ENCODE assay signal across 14 cellular contexts in genomic region chr14:37931998-37932397, GRCh38.
"Had no signal": no experiment of that assay in that cellular context is flagged by ENCODE, and none has a peak within 500 bp of the region (broad histone marks: within the 10 kb centered on the region; RNA-seq: fewer than 3 reads in every experiment).

No MANE protein-coding gene starts in this region.

- H3K4me1 Mint-ChIP-seq: activated naive CD4-positive, alpha-beta T cell treated with anti-CD3 and anti-CD28 coated beads, Interleukin-2, amount 50 U/mL, for 24 hours; T-helper 17 cell had no signal

- H3K9me3 ChIP-seq: thyroid gland had no signal

- ATAC-seq: heart left ventricle, left lung, T-helper 17 cell, WTC11 had no signal

- H3K27ac ChIP-seq: heart left ventricle, left lung, skin epidermis, thyroid gland had no signal

- H3K27me3 Mint-ChIP-seq: activated naive CD4-positive, alpha-beta T cell treated with anti-CD3 and anti-CD28 coated beads, Interleukin-2, amount 50 U/mL, for 24 hours; T-helper 17 cell had no signal

- H3K36me3 Mint-ChIP-seq: activated naive CD4-positive, alpha-beta T cell treated with anti-CD3 and anti-CD28 coated beads, Interleukin-2, amount 50 U/mL, for 24 hours; WTC11 had no signal

- H3K27ac Mint-ChIP-seq: activated naive CD4-positive, alpha-beta T cell treated with anti-CD3 and anti-CD28 coated beads, Interleukin-2, amount 50 U/mL, for 24 hours; nephron; T-helper 17 cell; WTC11 had no signal

- H3K4me3 Mint-ChIP-seq: activated naive CD4-positive, alpha-beta T cell treated with anti-CD3 and anti-CD28 coated beads, Interleukin-2, amount 50 U/mL, for 24 hours; nephron; T-helper 17 cell; WTC11 had no signal

- H3K4me1 ChIP-seq: heart left ventricle, left lung, thyroid gland had no signal

- H3K4me3 ChIP-seq: heart left ventricle, left lung, skin epidermis, thyroid gland had no signal

- DNase-seq: activated CD4-positive, alpha-beta T cell treated with anti-CD3 and anti-CD28 coated beads for 48 hours; activated CD8-positive, alpha-beta memory T cell treated with anti-CD3 and anti-CD28 coated beads for 24 hours; activated effector memory CD4-positive, alpha-beta T cell treated with Interleukin-2 at 50 U/mL for 16 hours; cerebellar nuclear complex; dermis blood vessel endothelial cell; heart left ventricle; left lung; mesendoderm; T-helper 17 cell; thyroid gland had no signal

- H3K36me3 ChIP-seq: heart left ventricle, left lung, thyroid gland had no signal

- H3K27me3 ChIP-seq: heart left ventricle, left lung, thyroid gland had no signal

- H3K9me3 Mint-ChIP-seq: activated naive CD4-positive, alpha-beta T cell treated with anti-CD3 and anti-CD28 coated beads, Interleukin-2, amount 50 U/mL, for 24 hours; nephron; WTC11 had no signal
